ENCODE assay signal across 2 cellular contexts in genomic region chr14:96245710-96246534, GRCh38.
TF ChIP-seq lines count a peak whose summit lies in the region.

No MANE protein-coding gene starts in this region.

TF ChIP-seq in GM12878, 131 proteins besides CTCF, POLR2A, EP300 and RAD21:
- TF ChIP-seq, protein P1, sequence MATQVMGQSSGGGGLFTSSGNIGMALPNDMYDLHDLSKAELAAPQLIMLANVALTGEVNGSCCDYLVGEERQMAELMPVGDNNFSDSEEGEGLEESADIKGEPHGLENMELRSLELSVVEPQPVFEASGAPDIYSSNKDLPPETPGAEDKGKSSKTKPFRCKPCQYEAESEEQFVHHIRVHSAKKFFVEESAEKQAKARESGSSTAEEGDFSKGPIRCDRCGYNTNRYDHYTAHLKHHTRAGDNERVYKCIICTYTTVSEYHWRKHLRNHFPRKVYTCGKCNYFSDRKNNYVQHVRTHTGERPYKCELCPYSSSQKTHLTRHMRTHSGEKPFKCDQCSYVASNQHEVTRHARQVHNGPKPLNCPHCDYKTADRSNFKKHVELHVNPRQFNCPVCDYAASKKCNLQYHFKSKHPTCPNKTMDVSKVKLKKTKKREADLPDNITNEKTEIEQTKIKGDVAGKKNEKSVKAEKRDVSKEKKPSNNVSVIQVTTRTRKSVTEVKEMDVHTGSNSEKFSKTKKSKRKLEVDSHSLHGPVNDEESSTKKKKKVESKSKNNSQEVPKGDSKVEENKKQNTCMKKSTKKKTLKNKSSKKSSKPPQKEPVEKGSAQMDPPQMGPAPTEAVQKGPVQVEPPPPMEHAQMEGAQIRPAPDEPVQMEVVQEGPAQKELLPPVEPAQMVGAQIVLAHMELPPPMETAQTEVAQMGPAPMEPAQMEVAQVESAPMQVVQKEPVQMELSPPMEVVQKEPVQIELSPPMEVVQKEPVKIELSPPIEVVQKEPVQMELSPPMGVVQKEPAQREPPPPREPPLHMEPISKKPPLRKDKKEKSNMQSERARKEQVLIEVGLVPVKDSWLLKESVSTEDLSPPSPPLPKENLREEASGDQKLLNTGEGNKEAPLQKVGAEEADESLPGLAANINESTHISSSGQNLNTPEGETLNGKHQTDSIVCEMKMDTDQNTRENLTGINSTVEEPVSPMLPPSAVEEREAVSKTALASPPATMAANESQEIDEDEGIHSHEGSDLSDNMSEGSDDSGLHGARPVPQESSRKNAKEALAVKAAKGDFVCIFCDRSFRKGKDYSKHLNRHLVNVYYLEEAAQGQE (IDR thresholded peaks at IDR 0.05; ENCODE audit: low read depth, low read length) = no peak
- TF ChIP-seq NBN (IDR thresholded peaks at IDR 0.05) = no peak
- no peak for TF ChIP-seq MYB (IDR thresholded peaks at IDR 0.05; ENCODE audit: borderline replicate concordance, low read depth, low read length)
- TF ChIP-seq BACH1 (IDR thresholded peaks at IDR 0.05; ENCODE audit: borderline replicate concordance) = no peak
- no peak for TF ChIP-seq CHD2 (IDR thresholded peaks at IDR 0.05; ENCODE audit: borderline replicate concordance, low read depth, low read length)
- no peak for TF ChIP-seq HDAC2 (IDR thresholded peaks at IDR 0.05)
- no peak for TF ChIP-seq SMAD1 (IDR thresholded peaks at IDR 0.05; ENCODE audit: low read depth, partially characterized antibody)
- TF ChIP-seq CBFB (IDR thresholded peaks at IDR 0.05; ENCODE audit: low read depth) = no peak
- TF ChIP-seq, protein P2, sequence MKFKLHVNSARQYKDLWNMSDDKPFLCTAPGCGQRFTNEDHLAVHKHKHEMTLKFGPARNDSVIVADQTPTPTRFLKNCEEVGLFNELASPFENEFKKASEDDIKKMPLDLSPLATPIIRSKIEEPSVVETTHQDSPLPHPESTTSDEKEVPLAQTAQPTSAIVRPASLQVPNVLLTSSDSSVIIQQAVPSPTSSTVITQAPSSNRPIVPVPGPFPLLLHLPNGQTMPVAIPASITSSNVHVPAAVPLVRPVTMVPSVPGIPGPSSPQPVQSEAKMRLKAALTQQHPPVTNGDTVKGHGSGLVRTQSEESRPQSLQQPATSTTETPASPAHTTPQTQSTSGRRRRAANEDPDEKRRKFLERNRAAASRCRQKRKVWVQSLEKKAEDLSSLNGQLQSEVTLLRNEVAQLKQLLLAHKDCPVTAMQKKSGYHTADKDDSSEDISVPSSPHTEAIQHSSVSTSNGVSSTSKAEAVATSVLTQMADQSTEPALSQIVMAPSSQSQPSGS (IDR thresholded peaks at IDR 0.05; ENCODE audit: low read length) = no peak
- TF ChIP-seq CHD4 (IDR thresholded peaks at IDR 0.05) = no peak
- no peak for TF ChIP-seq RAD51 (IDR thresholded peaks at IDR 0.05)
- no peak for TF ChIP-seq MXI1 (IDR thresholded peaks at IDR 0.05; ENCODE audit: low read depth, low read length)
- TF ChIP-seq PRDM15 (CRISPR knock-in tag; IDR thresholded peaks at IDR 0.05) = no peak
- no peak for TF ChIP-seq CBX3 (IDR thresholded peaks at IDR 0.05; ENCODE audit: borderline replicate concordance, low read depth)
- TF ChIP-seq JUND (IDR thresholded peaks at IDR 0.05; ENCODE audit: low read depth, low read length) = no peak
- no peak for TF ChIP-seq SREBF2 (IDR thresholded peaks at IDR 0.05; ENCODE audit: low read length)
- TF ChIP-seq ZNF207 (IDR thresholded peaks at IDR 0.05; ENCODE audit: borderline replicate concordance) = no peak

TF ChIP-seq in HEK293T, 16 proteins besides CTCF, POLR2A, EP300 and RAD21 (continued from another document):
- TF ChIP-seq CTBP1 (IDR thresholded peaks at IDR 0.05; ENCODE audit: borderline replicate concordance) (no peak), FOXK2 (IDR thresholded peaks at IDR 0.05) (no peak), NFRKB (IDR thresholded peaks at IDR 0.05) (no peak), SP1 (IDR thresholded peaks at IDR 0.05) (no peak), ELF4 (IDR thresholded peaks at IDR 0.05) (no peak), TARDBP (IDR thresholded peaks at IDR 0.05) (no peak), LEF1 (IDR thresholded peaks at IDR 0.05; ENCODE audit: borderline replicate concordance) (no peak)
